9 cellular contexts compared by ENCODE assay signal in the genomic region with DNA sequence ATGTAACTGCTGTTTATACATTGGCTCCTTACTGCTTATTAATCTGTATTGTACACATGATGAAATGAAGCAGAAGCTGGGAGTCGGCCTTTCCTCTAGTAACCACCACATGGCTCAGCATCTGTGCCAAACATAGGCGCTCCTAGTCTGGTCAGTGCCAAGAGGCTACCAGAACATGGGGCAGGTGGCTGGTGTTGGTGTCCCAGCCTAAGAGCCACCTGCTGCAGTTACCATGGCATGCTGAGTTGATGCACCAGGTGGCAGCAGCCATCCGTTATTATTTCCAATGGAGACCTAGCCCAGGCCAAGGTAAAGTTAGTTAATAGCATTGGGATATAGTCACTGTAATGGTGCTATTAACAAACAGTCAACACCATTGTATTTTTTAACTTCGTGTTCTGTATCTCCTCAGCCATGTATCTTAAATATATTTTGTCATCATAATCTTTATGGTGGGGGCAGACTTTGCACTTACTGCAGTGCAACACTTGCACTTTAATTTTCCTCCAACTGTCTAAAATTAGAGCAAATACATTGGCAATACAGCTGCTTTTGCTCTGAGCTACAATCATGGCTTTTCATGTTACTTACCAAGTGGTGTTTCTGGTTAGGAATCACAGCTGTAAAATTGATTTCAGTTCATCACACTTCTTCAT. TPM values are rescaled to one million over a fixed set of nuclear protein-coding genes. Genes with fewer than 3 reads are reported as not detected.
A peak's percentile ranks its signal among the peaks of the same experiment; 100 is the strongest.
DNase-seq lines count a peak whose midpoint lies in the region; ATAC-seq and TF ChIP-seq lines count a peak whose summit lies in the region.
"Had no signal": no experiment of that assay in that cellular context is flagged by ENCODE, and none has a peak within 500 bp of the region (broad histone marks: within the 10 kb centered on the region; RNA-seq: fewer than 3 reads in every experiment).

No MANE protein-coding gene starts in this region.

- H3K36me3 Mint-ChIP-seq in chondrocyte (ENCODE audit: low read depth) = peaks cover 27% of the 10 kb centered on the region

- CTCF ChIA-PET in RWPE1 (lab: Yijun Ruan, JAX) = interaction anchor here (1.8 kb wide), 1 partner anchor 8 kb away, joined by 4 read pairs; no protein-coding TSS in a partner anchor

- DNase-seq in activated naive CD4-positive, alpha-beta T cell treated with Interleukin-2 at 50 U/mL for 16 hours = peak; percentile 34
- DNase-seq in activated naive CD4-positive, alpha-beta T cell (lab: John Stamatoyannopoulos, UW) = no peak
- DNase-seq in Karpas-422 (peak; percentile 83), RWPE1 (ENCODE audit: low spot score) (peak; percentile 66), chondrocyte (ENCODE audit: low spot score) (no peak), lung microvascular endothelial cell (ENCODE audit: low read depth in 2 of 2) (peak; percentile 38 to 59), NCI-H128 (lab: John Stamatoyannopoulos, UW; ENCODE audit: unreplicated experiment) (no peak)

- no peaks in the 10 kb centered on the region for H3K9me2 ChIP-seq in Karpas-422 (replicated peaks; ENCODE audit: insufficient read depth, low read length)

- no peaks in the 10 kb centered on the region for H3K9me3 Mint-ChIP-seq in chondrocyte (ENCODE audit: low read depth)
- H3K9me3 Mint-ChIP-seq: activated naive CD4-positive, alpha-beta T cell treated with anti-CD3 and anti-CD28 coated beads, Interleukin-2, amount 50 U/mL, for 24 hours had no signal

- ATAC-seq in GM21576 (IDR thresholded peaks at IDR 0.05; ENCODE audit: unreplicated experiment) = no peak

- no peaks in the 10 kb centered on the region for H3K9me3 ChIP-seq in Karpas-422 (ENCODE audit: low read length)

- no peaks in the 10 kb centered on the region for H3K27me3 ChIP-seq in Karpas-422 (ENCODE audit: low read length)

- no peaks in the 10 kb centered on the region for H3K79me2 ChIP-seq in Karpas-422 (ENCODE audit: low read length)

- no peak overlapping the region for H2AFZ ChIP-seq in Karpas-422 (ENCODE audit: low read length)

- POLR2A ChIA-PET in RWPE1 (lab: Yijun Ruan, JAX; ENCODE audit: low non-redundant PET) = no interaction called here

- TF ChIP-seq CTCF in RWPE1 (conservative IDR thresholded peaks at IDR 0.05; ENCODE audit: low read depth) = peak; percentile 45
- TF ChIP-seq CTCF in chondrocyte (IDR thresholded peaks at IDR 0.05) = peak; percentile 75

- H3K27me3 Mint-ChIP-seq in chondrocyte (ENCODE audit: low read depth) = no peaks in the 10 kb centered on the region
- H3K27me3 Mint-ChIP-seq: activated naive CD4-positive, alpha-beta T cell treated with anti-CD3 and anti-CD28 coated beads, Interleukin-2, amount 50 U/mL, for 24 hours had no signal

- H3K4me1 Mint-ChIP-seq in chondrocyte (ENCODE audit: low read depth) = peaks cover 14% of the 10 kb centered on the region

- H3K9ac ChIP-seq in Karpas-422 (ENCODE audit: low read length) = no peak overlapping the region

- H4K20me1 ChIP-seq in Karpas-422 (ENCODE audit: insufficient read depth, low read depth, low read length) = no peaks in the 10 kb centered on the region

- H3K27ac Mint-ChIP-seq in chondrocyte (ENCODE audit: unreplicated experiment) = no peak overlapping the region

- peaks cover 9% of the 10 kb centered on the region for H3K36me3 ChIP-seq in Karpas-422 (ENCODE audit: insufficient read depth, low read length)

- no peak overlapping the region for H3K4me2 ChIP-seq in Karpas-422 (ENCODE audit: low read depth, low read length, poor library complexity, severe bottlenecking)

- H3K27ac ChIP-seq in Karpas-422 (ENCODE audit: low read length) (no peak overlapping the region), RWPE1 (no peak overlapping the region)

- no peaks in the 10 kb centered on the region for H3K4me1 ChIP-seq in Karpas-422 (ENCODE audit: low read length)

- H3K4me3 ChIP-seq in Karpas-422 (ENCODE audit: low read length) = no peak overlapping the region

- H3K4me3 Mint-ChIP-seq in chondrocyte (ENCODE audit: unreplicated experiment) = no peak overlapping the region
- H3K4me3 Mint-ChIP-seq: activated naive CD4-positive, alpha-beta T cell treated with anti-CD3 and anti-CD28 coated beads, Interleukin-2, amount 50 U/mL, for 24 hours had no signal

RNA-seq across cellular contexts. Expression of a gene that starts 33.1 kb away (rescaled TPM):
- 25.4 and 55.6 TPM in 2 replicates for total RNA-seq in Karpas-422 (2014; rRNA removed; shearing (Covaris generic); ENCODE audit: low replicate concordance)
- 49.0 to 51.7 TPM (median 49.4 TPM) in 3 replicates for total RNA-seq in chondrocyte
- 131 and 174 TPM in 2 replicates for total RNA-seq in lung microvascular endothelial cell

Comparison
In these comparisons a context has a peak if more than half of its experiments do, and no peak if none do; other contexts are left out.
1. DNase-seq: peak in activated naive CD4-positive, alpha-beta T cell treated with Interleukin-2 at 50 U/mL for 16 hours (single experiment), Karpas-422 (single experiment), RWPE1 (single experiment) and lung microvascular endothelial cell (2 of 2); none in activated naive CD4-positive, alpha-beta T cell (0 of 4), chondrocyte (single experiment) and NCI-H128 (single experiment).